ENCODE assay signal across 16 cellular contexts in genomic region chrX:112852850-112853249, GRCh38. TPM values are rescaled to one million over a fixed set of nuclear protein-coding genes. Genes with fewer than 3 reads are reported as not detected.
DNase-seq lines count a peak whose midpoint lies in the region; ATAC-seq and TF ChIP-seq lines count a peak whose summit lies in the region.
"Had no signal": no experiment of that assay in that cellular context is flagged by ENCODE, and none has a peak within 500 bp of the region (broad histone marks: within the 10 kb centered on the region; RNA-seq: fewer than 3 reads in every experiment).

No MANE protein-coding gene starts in this region.

- H2AFZ ChIP-seq in hepatocyte = peak overlapping the region; percentile 12

- DNase-seq in NCI-H82 (lab: John Stamatoyannopoulos, UW) (peak; percentile 42), NCI-H82 treated with DMSO at 0.1 percent for 48 hours (lab: John Stamatoyannopoulos, UW; ENCODE audit: unreplicated experiment) (no peak), NCI-H69 (lab: John Stamatoyannopoulos, UW) (peak; percentile 60), hepatocyte (ENCODE audit: low spot score) (no peak), type B pancreatic cell (ENCODE audit: extremely low spot score, unreplicated experiment) (no peak), HAP-1 (ENCODE audit: low spot score in 2 of 2) (no peak)
- DNase-seq in activated effector memory CD4-positive, alpha-beta T cell treated with Interleukin-2 at 50 U/mL for 16 hours = no peak
- DNase-seq: 8988T, C1 segment of cervical spinal cord, DMS53, H9, NCI-H1436 treated with DMSO at 0.1 percent for 48 hours, NCI-H2081, RPMI8226 had no signal

- no peaks in the 10 kb centered on the region for H3K27me3 ChIP-seq in hepatocyte
- H3K27me3 ChIP-seq in HAP-1 (ENCODE audit: low read depth) = no peaks in the 10 kb centered on the region

- H4K20me1 ChIP-seq in hepatocyte (ENCODE audit: insufficient read depth, poor library complexity, severe bottlenecking) = no peaks in the 10 kb centered on the region

- peaks cover 52% of the 10 kb centered on the region for H3K4me1 Mint-ChIP-seq in type B pancreatic cell (ENCODE audit: unreplicated experiment)

- TF ChIP-seq CTCF in hepatocyte (IDR thresholded peaks at IDR 0.05; ENCODE audit: poor library complexity) (no peak), type B pancreatic cell (conservative IDR thresholded peaks at IDR 0.05) (no peak)

- H3K36me3 Mint-ChIP-seq in type B pancreatic cell = no peaks in the 10 kb centered on the region

- H3K36me3 ChIP-seq in hepatocyte (replicated peaks; ENCODE audit: insufficient read depth, low read depth) (no peaks in the 10 kb centered on the region), HAP-1 (replicated peaks) (no peaks in the 10 kb centered on the region)

- no peaks in the 10 kb centered on the region for H3K27me3 Mint-ChIP-seq in type B pancreatic cell
- H3K27me3 Mint-ChIP-seq: IgD-negative memory B cell had no signal

- H3K9me2 ChIP-seq in hepatocyte (replicated peaks; ENCODE audit: insufficient read depth) = no peaks in the 10 kb centered on the region

- H3K9me3 Mint-ChIP-seq in type B pancreatic cell = no peaks in the 10 kb centered on the region
- H3K9me3 Mint-ChIP-seq: H9, IgD-negative memory B cell had no signal

- ATAC-seq in HG02840 (IDR thresholded peaks at IDR 0.05; ENCODE audit: low FRiP score, unreplicated experiment) = no peak

- WGBS in hepatocyte (ENCODE audit: low lambda C conversion rate, missing lambda C conversion rate) = 17% methylated on average over 3 of the region's 3 CpGs

- peak overlapping the region; percentile 77 for H3K4me3 Mint-ChIP-seq in type B pancreatic cell
- H3K4me3 Mint-ChIP-seq: H9 had no signal

- peak overlapping the region; percentile 59 for H3K4me2 ChIP-seq in hepatocyte

- H3K9me3 ChIP-seq in hepatocyte (ENCODE audit: low read depth) (no peaks in the 10 kb centered on the region), HAP-1 (no peaks in the 10 kb centered on the region)

- H3K27ac ChIP-seq in hepatocyte = peak overlapping the region; percentile 56

- H3K4me3 ChIP-seq in hepatocyte (no peak overlapping the region), HAP-1 (no peak overlapping the region)

- H3K4me1 ChIP-seq in hepatocyte (ENCODE audit: insufficient read depth) (peaks cover 31% of the 10 kb centered on the region), HAP-1 (peaks cover 25% of the 10 kb centered on the region)

- in situ Hi-C loops in HAP-1 (cut with MboI; ENCODE audit: low sequenced_read_pairs) = no loop called here

- H3K79me2 ChIP-seq in hepatocyte = no peaks in the 10 kb centered on the region

- peak overlapping the region; percentile 90 for H3K27ac Mint-ChIP-seq in type B pancreatic cell
- H3K27ac Mint-ChIP-seq: H9, IgD-negative memory B cell had no signal

RNA-seq across cellular contexts. Expression of gene AMOT, which starts 12.2 kb away (rescaled TPM):
- 93.3 and 94.6 TPM in 2 replicates for total RNA-seq in hepatocyte
- polyA plus RNA-seq in hepatocyte = 52.1 and 53.0 TPM in 2 replicates
- 235 and 507 TPM in 2 replicates for total RNA-seq in type B pancreatic cell (ENCODE audit: low replicate concordance)

Comparison
In these comparisons a context has a peak if more than half of its experiments do, and no peak if none do; other contexts are left out.
1. DNase-seq: peak in NCI-H82 (single experiment) and NCI-H69 (single experiment); none in NCI-H82 treated with DMSO at 0.1 percent for 48 hours (single experiment), hepatocyte (single experiment), type B pancreatic cell (single experiment), activated effector memory CD4-positive, alpha-beta T cell treated with Interleukin-2 at 50 U/mL for 16 hours (single experiment) and HAP-1 (0 of 2).